ENCODE assay signal across 8 cellular contexts in genomic region chr5:163459465-163459887, GRCh38. TPM values are rescaled to one million over a fixed set of nuclear protein-coding genes. Genes with fewer than 3 reads are reported as not detected.
DNase-seq lines count a peak whose midpoint lies in the region; ATAC-seq, FAIRE-seq and TF ChIP-seq lines count a peak whose summit lies in the region.

No MANE protein-coding gene starts in this region.

- H3K9me3 ChIP-seq in Caco-2 (no peaks in the 10 kb centered on the region), thoracic aorta (no peaks in the 10 kb centered on the region)

- TSS peak; percentile 65 for BruUV-seq in Caco-2 (replicated peaks; lab: Mats Ljungman, UMichigan)

- ATAC-seq in GM21367 (IDR thresholded peaks at IDR 0.05; ENCODE audit: unreplicated experiment) (peak; percentile 1), thoracic aorta (ENCODE audit: insufficient number of reproducible peaks, low FRiP score, low read depth) (peak; percentile 2)

- no peak for DNase-seq in Caco-2
- DNase-seq in HS-5 (ENCODE audit: low read depth) = peak; percentile 9
- DNase-seq in activated naive CD8-positive, alpha-beta T cell treated with anti-CD3 and anti-CD28 coated beads for 36 hours = no peak
- peak; percentile 41 for DNase-seq in kidney glomerular epithelial cell (lab: John Stamatoyannopoulos, UW)
- DNase-seq in thoracic aorta (ENCODE audit: low spot score) = no peak
- DNase-seq in urothelium cell line (ENCODE audit: low spot score) = no peak
- no peak for DNase-seq in GM10266 (ENCODE audit: extremely low spot score)

- H3K27me3 ChIP-seq in Caco-2 (replicated peaks; ENCODE audit: control insufficient read depth, insufficient read depth, low read length) = no peaks in the 10 kb centered on the region
- H3K27me3 ChIP-seq in thoracic aorta (replicated peaks; ENCODE audit: insufficient read depth) = no peaks in the 10 kb centered on the region

- POLR2A ChIA-PET in Caco-2 (lab: Charles Lee) = interaction anchor here (1.0 to 4.4 kb wide), 4 partner anchors 21 to 86 kb away, joined by 3 to 120 read pairs (median 12); partner anchors contain the start of genes CCNG1 and MAT2B

- CTCF ChIA-PET in Caco-2 (lab: Charles Lee) = interaction anchor here (2.4 kb wide), 1 partner anchor 22 kb away, joined by 9 read pairs; the partner anchor contains the start of gene CCNG1

- peaks cover 55% of the 10 kb centered on the region for H3K36me3 Mint-ChIP-seq in Caco-2 (ENCODE audit: insufficient read depth, unreplicated experiment)
- peaks cover 33% of the 10 kb centered on the region for H3K36me3 Mint-ChIP-seq in activated naive CD8-positive, alpha-beta T cell treated with anti-CD3 and anti-CD28 coated beads for 36 hours

- H3K4me1 ChIP-seq in Caco-2 (peaks cover 8% of the 10 kb centered on the region; the same call in 1 of the 2 replicates), thoracic aorta (ENCODE audit: control insufficient read depth in 1 of 2, low read depth in 2 of 2) (peaks cover 15 to 43% of the 10 kb centered on the region in 2 donors)

- peak overlapping the region; percentile 81 to 88 for H3K27ac ChIP-seq in thoracic aorta

- no peaks in the 10 kb centered on the region for H3K9me3 Mint-ChIP-seq in Caco-2 (ENCODE audit: unreplicated experiment)
- H3K9me3 Mint-ChIP-seq in activated naive CD8-positive, alpha-beta T cell treated with anti-CD3 and anti-CD28 coated beads for 36 hours = no peaks in the 10 kb centered on the region

- no peaks in the 10 kb centered on the region for H3K27me3 Mint-ChIP-seq in Caco-2 (ENCODE audit: insufficient read depth, unreplicated experiment)
- peaks cover 4% of the 10 kb centered on the region for H3K27me3 Mint-ChIP-seq in activated naive CD8-positive, alpha-beta T cell treated with anti-CD3 and anti-CD28 coated beads for 36 hours

- no peaks in the 10 kb centered on the region for H3K4me1 Mint-ChIP-seq in Caco-2 (ENCODE audit: low read depth, unreplicated experiment)
- H3K4me1 Mint-ChIP-seq in activated naive CD8-positive, alpha-beta T cell treated with anti-CD3 and anti-CD28 coated beads for 36 hours = peaks cover 23% of the 10 kb centered on the region

- H3K27ac Mint-ChIP-seq in Caco-2 (ENCODE audit: unreplicated experiment) = peak overlapping the region; percentile 100
- H3K27ac Mint-ChIP-seq in activated naive CD8-positive, alpha-beta T cell treated with anti-CD3 and anti-CD28 coated beads for 36 hours = peak overlapping the region; percentile 99

- H3K4me3 Mint-ChIP-seq in Caco-2 (ENCODE audit: unreplicated experiment) = peak overlapping the region; percentile 81
- H3K4me3 Mint-ChIP-seq in activated naive CD8-positive, alpha-beta T cell treated with anti-CD3 and anti-CD28 coated beads for 36 hours = peak overlapping the region; percentile 93

- H3K36me3 ChIP-seq in Caco-2 (ENCODE audit: control insufficient read depth, insufficient read depth, low read length) (no peaks in the 10 kb centered on the region; the same call in 1 of the 2 replicates), thoracic aorta (no peaks in the 10 kb centered on the region)

- H3K4me3 ChIP-seq in Caco-2 (ENCODE audit: low read depth, low read length) = peak overlapping the region; percentile 62
- H3K4me3 ChIP-seq in thoracic aorta = peak overlapping the region; percentile 69

- no peak for FAIRE-seq in urothelium cell line (lab: Jason Lieb, UNC)

- intact Hi-C loops in Caco-2 (cut with micrococcal nuclease; ENCODE audit: unreplicated experiment) = loop anchor here (1.0 kb wide), 1 partner anchor 10 kb away; no protein-coding TSS in a partner anchor

- TF ChIP-seq CTCF in Caco-2 (IDR thresholded peaks at IDR 0.05; ENCODE audit: insufficient read depth in 1 of 2, low read depth in 1 of 2, low read length in 1 of 2, severe bottlenecking in 1 of 2, unreplicated experiment in 1 of 2) (no peak), thoracic aorta (IDR thresholded peaks at IDR 0.05) (no peak), GM10266 (IDR thresholded peaks at IDR 0.05; ENCODE audit: control insufficient read depth, insufficient read depth, low read depth, missing control alignments) (no peak)

RNA-seq across cellular contexts. Expression of gene NUDCD2, which starts 0.4 kb away (rescaled TPM):
- total RNA-seq in Caco-2 (2022) (50.0 and 50.9 TPM in 2 replicates), thoracic aorta (1 to 10 TPM; 4.7 to 5.5 TPM)
- 10 to 100 TPM; 44.7 to 49.3 TPM for total RNA-seq in activated naive CD8-positive, alpha-beta T cell treated with anti-CD3 and anti-CD28 coated beads for 36 hours

RNA-seq across cellular contexts. Expression of gene HMMR, which starts 1.0 kb away (rescaled TPM):
- total RNA-seq in Caco-2 (2022) (61.1 and 64.2 TPM in 2 replicates), thoracic aorta (1 to 10 TPM in 1 of 2 donors, not detected in 1; 1.1 TPM)
- 10 to 100 TPM; 85.0 to 88.6 TPM for total RNA-seq in activated naive CD8-positive, alpha-beta T cell treated with anti-CD3 and anti-CD28 coated beads for 36 hours

RNA-seq across cellular contexts. Expression of gene CCNG1, which starts 22.1 kb away (rescaled TPM):
- total RNA-seq in Caco-2 (2022) = 175 and 181 TPM in 2 replicates
- 10 to 100 TPM; 77.3 to 88.9 TPM for total RNA-seq in activated naive CD8-positive, alpha-beta T cell treated with anti-CD3 and anti-CD28 coated beads for 36 hours
- 10 to 100 TPM; 83.0 to 83.7 TPM for total RNA-seq in thoracic aorta

RNA-seq across cellular contexts. Expression of gene MAT2B, which starts 45.9 kb away (rescaled TPM):
- total RNA-seq in Caco-2 (2022) (23.4 and 25.1 TPM in 2 replicates), thoracic aorta (10 to 100 TPM; 51.6 to 52.3 TPM)
- total RNA-seq in activated naive CD8-positive, alpha-beta T cell treated with anti-CD3 and anti-CD28 coated beads for 36 hours = 10 to 100 TPM; 65.6 to 67.7 TPM

Comparison
In these comparisons a context has a peak if more than half of its experiments do, and no peak if none do; other contexts are left out.
1. DNase-seq: peak in HS-5 (single experiment) and kidney glomerular epithelial cell (single experiment); none in Caco-2 (0 of 2), activated naive CD8-positive, alpha-beta T cell treated with anti-CD3 and anti-CD28 coated beads for 36 hours (single experiment), thoracic aorta (single experiment), urothelium cell line (single experiment) and GM10266 (single experiment).
2. RNA of gene HMMR, which starts 1.0 kb away (total RNA-seq): 85.0 to 88.6 TPM in activated naive CD8-positive, alpha-beta T cell treated with anti-CD3 and anti-CD28 coated beads for 36 hours and 61.1 to 64.2 TPM in Caco-2; 1.1 TPM in thoracic aorta; every median in the first group is over 10 times any median in the second.